Comparison of ENCODE assay signal across 1 cellular context in the genomic region with DNA sequence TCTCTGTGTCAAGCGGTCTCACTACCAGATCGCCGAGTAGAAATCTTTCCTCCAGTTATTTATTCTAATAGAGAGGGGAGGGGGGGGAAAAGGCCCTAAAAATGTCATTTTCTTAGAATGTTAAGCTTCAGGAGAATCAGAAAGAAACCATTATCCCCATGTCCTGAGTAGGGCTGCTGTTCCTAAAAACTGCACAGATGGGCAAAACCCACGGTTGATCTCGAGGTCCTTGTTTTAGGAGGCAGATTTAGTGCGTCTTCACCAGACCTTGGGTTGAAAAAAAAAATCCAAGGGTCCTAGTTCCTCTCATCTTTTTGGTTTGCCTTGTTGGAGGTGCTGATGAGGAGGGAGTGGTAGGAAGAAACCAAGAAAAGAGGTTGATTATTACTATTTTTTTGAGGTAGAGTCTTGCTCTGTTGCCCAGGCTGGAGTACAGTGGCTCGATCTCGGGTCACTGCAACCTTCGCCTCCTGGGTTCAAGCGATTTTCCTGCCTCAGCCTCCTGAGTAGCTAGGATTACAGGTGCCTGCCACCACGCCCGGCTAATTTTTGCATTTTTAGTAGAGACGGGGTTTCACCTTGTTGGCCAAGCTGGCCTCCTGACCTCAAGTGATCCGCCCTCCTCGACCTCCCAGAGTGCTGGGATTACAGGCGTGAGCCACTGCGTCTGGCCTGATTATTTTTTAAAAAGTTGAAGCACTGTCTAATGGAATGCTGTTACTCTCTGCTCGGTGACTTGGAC.
TF ChIP-seq lines count a peak whose summit lies in the region.

No MANE protein-coding gene starts in this region.

TF ChIP-seq in H1, 55 proteins besides CTCF, POLR2A, EP300 and RAD21:
- TF ChIP-seq SIX5 (IDR thresholded peaks at IDR 0.05; ENCODE audit: low read depth, low read length) (no peak), SP2 (IDR thresholded peaks at IDR 0.05; ENCODE audit: low read length) (no peak), HDAC6 (IDR thresholded peaks at IDR 0.05; ENCODE audit: low read depth, low read length) (no peak), BACH1 (IDR thresholded peaks at IDR 0.05; ENCODE audit: low read length) (no peak), USF2 (IDR thresholded peaks at IDR 0.05; ENCODE audit: low read length) (no peak)
TF ChIP-seq in H1: peak in this region for 0.
